Comparison of ENCODE assay signal across 8 cellular contexts in genomic region chr5:151685749-151686672, GRCh38. TPM values are rescaled to one million over a fixed set of nuclear protein-coding genes. Genes with fewer than 3 reads are reported as not detected.
DNase-seq lines count a peak whose midpoint lies in the region; ATAC-seq and TF ChIP-seq lines count a peak whose summit lies in the region.

No MANE protein-coding gene starts in this region.

- H3K79me2 ChIP-seq in neural cell (replicated peaks; ENCODE audit: insufficient read depth, low read length) = peaks cover 14% of the 10 kb centered on the region

- no peak for ATAC-seq in HG02798 (IDR thresholded peaks at IDR 0.05; ENCODE audit: poor library complexity, unreplicated experiment)

- no TSS peak for BruUV-seq in Calu3 (replicated peaks; lab: Mats Ljungman, UMichigan)

- peaks cover 18% of the 10 kb centered on the region for H3K4me1 ChIP-seq in BE2C

- H3K4me2 ChIP-seq in neural cell (ENCODE audit: low read length) = peak overlapping the region; percentile 34

- TF ChIP-seq CTCF in BE2C (IDR thresholded peaks at IDR 0.05; ENCODE audit: low read depth, low read length) (no peak), NB4 (IDR thresholded peaks at IDR 0.05; ENCODE audit: low read depth, low read length) (no peak), endothelial cell (IDR thresholded peaks at IDR 0.05; ENCODE audit: unreplicated experiment) (no peak), neural cell (IDR thresholded peaks at IDR 0.05; ENCODE audit: poor library complexity, severe bottlenecking) (no peak), Calu3 (IDR thresholded peaks at IDR 0.05; ENCODE audit: unreplicated experiment) (no peak)

- H3K27ac ChIP-seq in neural cell (ENCODE audit: low read length) = no peak overlapping the region

- no peak overlapping the region for H2AFZ ChIP-seq in neural cell (ENCODE audit: low read depth, low read length)

- H3K4me3 ChIP-seq in BE2C (ENCODE audit: low read depth, low read length) = peak overlapping the region; percentile 47
- H3K4me3 ChIP-seq in NB4 (ENCODE audit: low read depth, low read length) = peak overlapping the region; percentile 69
- peak overlapping the region; percentile 61 for H3K4me3 ChIP-seq in neural cell (ENCODE audit: low read length)

- DNase-seq in BE2C (peak; percentile 37), NB4 (ENCODE audit: low read depth) (no peak), endothelial cell (ENCODE audit: low spot score) (no peak), Calu3 (no peak), GM03348 (ENCODE audit: low spot score) (no peak), RPMI8226 (no peak)

- no peak for TF ChIP-seq POLR2A in NB4 (IDR thresholded peaks at IDR 0.05; ENCODE audit: extremely low read depth, insufficient read length)

- H3K27me3 Mint-ChIP-seq in endothelial cell (ENCODE audit: unreplicated experiment) (peaks cover 5% of the 10 kb centered on the region), Calu3 (ENCODE audit: unreplicated experiment) (peaks cover 14% of the 10 kb centered on the region)

- H3K27me3 ChIP-seq in BE2C = no peaks in the 10 kb centered on the region
- H3K27me3 ChIP-seq in neural cell (ENCODE audit: insufficient read depth, low read depth, low read length) = no peaks in the 10 kb centered on the region

- TF ChIP-seq RAD21 in neural cell (conservative IDR thresholded peaks at IDR 0.05) = no peak

- no peaks in the 10 kb centered on the region for H3K36me3 Mint-ChIP-seq in endothelial cell (ENCODE audit: low read depth, unreplicated experiment)
- no peaks in the 10 kb centered on the region for H3K36me3 Mint-ChIP-seq in Calu3 (ENCODE audit: insufficient read depth, unreplicated experiment)

- H3K4me3 Mint-ChIP-seq in endothelial cell (ENCODE audit: unreplicated experiment) (peak overlapping the region; percentile 94), Calu3 (ENCODE audit: low read depth, unreplicated experiment) (no peak overlapping the region)

- H3F3A ChIP-seq in neural cell (ENCODE audit: insufficient read depth, low read length, poor library complexity, severe bottlenecking) = no peaks in the 10 kb centered on the region

- H3K9me2 ChIP-seq in neural cell (ENCODE audit: insufficient read depth, low read length) = no peaks in the 10 kb centered on the region

- H3K36me3 ChIP-seq in BE2C = no peaks in the 10 kb centered on the region
- H3K36me3 ChIP-seq in neural cell (ENCODE audit: insufficient read depth, low read length) = no peaks in the 10 kb centered on the region

- H3K9me3 Mint-ChIP-seq in endothelial cell (ENCODE audit: unreplicated experiment) (no peaks in the 10 kb centered on the region), Calu3 (ENCODE audit: low read depth, unreplicated experiment) (no peaks in the 10 kb centered on the region)

- peaks cover 53% of the 10 kb centered on the region for H3K4me1 Mint-ChIP-seq in endothelial cell (ENCODE audit: unreplicated experiment)
- H3K4me1 Mint-ChIP-seq in Calu3 (ENCODE audit: low read depth, unreplicated experiment) = peaks cover 19% of the 10 kb centered on the region

- no peaks in the 10 kb centered on the region for H4K20me1 ChIP-seq in neural cell (ENCODE audit: insufficient read depth)

- H3K27ac Mint-ChIP-seq in endothelial cell (ENCODE audit: unreplicated experiment) = peak overlapping the region; percentile 79
- H3K27ac Mint-ChIP-seq in Calu3 (ENCODE audit: unreplicated experiment) = no peak overlapping the region

- no peak for TF ChIP-seq EP300 in neural cell (conservative IDR thresholded peaks at IDR 0.05; ENCODE audit: poor library complexity, severe bottlenecking)

- H3K9ac ChIP-seq in neural cell (ENCODE audit: low read length) = peak overlapping the region; percentile 27

- CTCF ChIA-PET in Calu3 (lab: Charles Lee) = interaction anchor here (0.5 kb wide), 1 partner anchor 13 kb away, joined by 3 read pairs; no protein-coding TSS in a partner anchor

- H3K9me3 ChIP-seq in BE2C (no peaks in the 10 kb centered on the region), neural cell (ENCODE audit: low read length) (no peaks in the 10 kb centered on the region)

- intact Hi-C loops in Calu3 (cut with micrococcal nuclease; ENCODE audit: unreplicated experiment) = no loop called here

TF ChIP-seq in neural cell, 6 proteins besides CTCF, POLR2A, EP300 and RAD21:
- TF ChIP-seq EZH2 (IDR thresholded peaks at IDR 0.05; ENCODE audit: borderline replicate concordance, insufficient read depth, low read length, poor library complexity, severe bottlenecking) (no peak), TAF1 (IDR thresholded peaks at IDR 0.05; ENCODE audit: low read depth) (no peak), REST (IDR thresholded peaks at IDR 0.05; ENCODE audit: borderline replicate concordance) (no peak), MXI1 (conservative IDR thresholded peaks at IDR 0.05; ENCODE audit: poor library complexity, severe bottlenecking) (no peak), POLR2AphosphoS5 (IDR thresholded peaks at IDR 0.05) (no peak), SMC3 (conservative IDR thresholded peaks at IDR 0.05; ENCODE audit: poor library complexity) (no peak)

RNA-seq across cellular contexts. Expression of gene SPARC, which starts 0.7 kb away (rescaled TPM):
- polyA plus RNA-seq in BE2C (2012; ENCODE audit: insufficient read depth, insufficient read length, low read depth) = 221 TPM
- total RNA-seq in endothelial cell (ENCODE audit: unreplicated experiment) = 1,214 TPM
- polyA plus RNA-seq in neural cell = 15.3 and 17.7 TPM in 2 replicates
- polyA minus RNA-seq in neural cell = 6.8 and 8.2 TPM in 2 replicates
- total RNA-seq in Calu3 (2022) = not detected in 2 replicates

Comparison
In these comparisons a context has a peak if more than half of its experiments do, and no peak if none do; other contexts are left out.
1. RNA of gene SPARC, which starts 0.7 kb away (total RNA-seq): 1,214 TPM in endothelial cell (single experiment); not detected in Calu3; every median in the first group is over 1,000 times any median in the second.
2. Peak in every context shown above with its lines, with median percentiles within 50 percentile points of each other: H3K4me3 ChIP-seq.